ENCODE assay signal across 12 cellular contexts in the genomic region with DNA sequence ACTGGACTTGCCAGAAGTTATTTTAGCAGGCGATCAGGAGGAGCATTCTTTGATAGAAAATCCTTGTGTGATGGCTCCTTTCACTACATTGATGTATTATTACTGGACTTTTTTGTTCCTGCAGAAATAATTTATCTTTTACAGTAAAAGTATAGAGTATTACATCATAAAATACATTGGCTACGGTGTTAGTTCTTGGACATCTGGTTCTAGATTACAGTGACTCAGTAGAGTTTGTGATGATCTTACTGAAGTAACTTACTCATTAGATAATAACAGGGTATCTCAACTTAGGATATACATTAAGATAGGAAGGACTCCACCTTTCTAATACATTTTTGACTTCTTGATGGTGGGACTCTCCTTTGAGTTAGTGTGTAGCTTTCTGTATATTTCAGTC. TPM values are rescaled to one million over a fixed set of nuclear protein-coding genes. Genes with fewer than 3 reads are reported as not detected.
DNase-seq lines count a peak whose midpoint lies in the region; ATAC-seq, FAIRE-seq and TF ChIP-seq lines count a peak whose summit lies in the region.
"Had no signal": no experiment of that assay in that cellular context is flagged by ENCODE, and none has a peak within 500 bp of the region (broad histone marks: within the 10 kb centered on the region; RNA-seq: fewer than 3 reads in every experiment).

No MANE protein-coding gene starts in this region.

- no peaks in the 10 kb centered on the region for H4K20me1 ChIP-seq in PC-3 (ENCODE audit: low read length)

- no peak for TF ChIP-seq CTCF in PC-3 (conservative IDR thresholded peaks at IDR 0.05; ENCODE audit: low read depth, low read length)
- no peak for TF ChIP-seq CTCF in esophagus squamous epithelium (IDR thresholded peaks at IDR 0.05)
- TF ChIP-seq CTCF in CD14-positive monocyte (IDR thresholded peaks at IDR 0.05): no peak

- TF ChIP-seq POLR2A in esophagus squamous epithelium (IDR thresholded peaks at IDR 0.05): no peak

- H3K79me1 ChIP-seq in neuronal stem cell (ENCODE audit: low read depth, low read length): peaks cover 5% of the 10 kb centered on the region

- H2BK12ac ChIP-seq in neuronal stem cell (ENCODE audit: low read length): no peak overlapping the region

- CTCF ChIA-PET in PC-3 (lab: Charles Lee): no interaction called here

- H3K18ac ChIP-seq in neuronal stem cell (ENCODE audit: low read length): no peak overlapping the region

- WGBS in esophagus squamous epithelium, 2 donors: 60 to 64% methylated on average over 2 of the region's 2 CpGs
- no CpG with 5 or more reads among the region's 2 CpGs for WGBS in neuronal stem cell (ENCODE audit: extremely low coverage in 2 of 2, insufficient read length in 2 of 2, insufficient replicate concordance in 1 of 2), 2 donors

- peaks cover 24% of the 10 kb centered on the region for H3K4me1 ChIP-seq in PC-3 (ENCODE audit: insufficient read depth, low read length)
- peaks cover 7 to 40% (median 16%) of the 10 kb centered on the region in 3 donors for H3K4me1 ChIP-seq in esophagus squamous epithelium
- peaks cover 5 to 25% of the 10 kb centered on the region in 2 donors for H3K4me1 ChIP-seq in neuronal stem cell (ENCODE audit: control insufficient read depth in 2 of 2, insufficient read depth in 1 of 2, low read depth in 1 of 2, low read length in 2 of 2)

- intact Hi-C loops in PC-3 (cut with micrococcal nuclease) (no loop called here), esophagus squamous epithelium (cut with DNase I) (no loop called here), CD14-positive monocyte (cut with micrococcal nuclease) (no loop called here)

- DNase-seq in AG08396 (ENCODE audit: low spot score) (peak; percentile 32), PC-3 (no peak), esophagus squamous epithelium (lab: John Stamatoyannopoulos, UW) (no peak), neuronal stem cell (ENCODE audit: low spot score) (no peak), CD14-positive monocyte (ENCODE audit: low spot score) (no peak), putamen (ENCODE audit: low spot score) (no peak), germinal center (ENCODE audit: low spot score) (no peak), GM19239 (ENCODE audit: insufficient read length, low spot score) (no peak)
- DNase-seq: activated CD4-positive, alpha-beta T cell treated with anti-CD3 and anti-CD28 coated beads, Interleukin-2, amount 50 U/mL, for 48 hours had no signal

- H3K9me3 ChIP-seq in PC-3 (ENCODE audit: low read length) (no peaks in the 10 kb centered on the region), esophagus squamous epithelium (no peaks in the 10 kb centered on the region), neuronal stem cell (replicated peaks in 1 of 2; ENCODE audit: control insufficient read depth in 2 of 2, insufficient read depth in 1 of 2, low read depth in 1 of 2, low read length in 2 of 2) (peaks cover 3 to 60% of the 10 kb centered on the region in 2 donors)

- H2BK15ac ChIP-seq in neuronal stem cell (ENCODE audit: low read length): no peak overlapping the region

- no peaks in the 10 kb centered on the region for H3K27me3 ChIP-seq in PC-3 (ENCODE audit: low read length)
- H3K27me3 ChIP-seq in esophagus squamous epithelium: no peaks in the 10 kb centered on the region
- no peaks in the 10 kb centered on the region for H3K27me3 ChIP-seq in neuronal stem cell (ENCODE audit: control insufficient read depth in 3 of 3, insufficient read depth in 3 of 3, low read depth in 1 of 3, low read length in 3 of 3)

- no peak overlapping the region for H3K4me3 ChIP-seq in PC-3 (ENCODE audit: low read length)
- no peak overlapping the region for H3K4me3 ChIP-seq in esophagus squamous epithelium
- no peak overlapping the region for H3K4me3 ChIP-seq in neuronal stem cell (ENCODE audit: low read length in 2 of 2)

- H4K8ac ChIP-seq in neuronal stem cell (ENCODE audit: low read depth, low read length): no peak overlapping the region

- no peak for ATAC-seq in PC-3

- H3K23ac ChIP-seq in neuronal stem cell (ENCODE audit: low read depth, low read length, poor library complexity): no peak overlapping the region

- H3K9me2 ChIP-seq in PC-3 (replicated peaks; ENCODE audit: low read length): no peaks in the 10 kb centered on the region

- POLR2A ChIA-PET in PC-3 (lab: Charles Lee; ENCODE audit: unreplicated experiment): no interaction called here

- H3K27me3 Mint-ChIP-seq in CD14-positive monocyte (ENCODE audit: low read depth in 3 of 3): peaks cover 0 to 3% (median 0%) of the 10 kb centered on the region in 3 donors
- H3K27me3 Mint-ChIP-seq: CD4-positive, alpha-beta memory T cell had no signal

- H3K36me3 ChIP-seq in PC-3 (ENCODE audit: low read depth, low read length) (peaks cover 36% of the 10 kb centered on the region), esophagus squamous epithelium (peaks cover 9 to 41% (median 11%) of the 10 kb centered on the region in 3 donors), neuronal stem cell (replicated peaks in 1 of 2; ENCODE audit: control insufficient read depth in 2 of 2, insufficient read depth in 2 of 2, low read length in 2 of 2) (peaks cover 37 to 73% of the 10 kb centered on the region in 2 donors)

- FAIRE-seq in GM19239 (lab: Jason Lieb, UNC): no peak

- H3K79me2 ChIP-seq in PC-3 (ENCODE audit: low read length): peaks cover 50% of the 10 kb centered on the region

- H2AFZ ChIP-seq in PC-3 (ENCODE audit: low read length) (no peak overlapping the region), neuronal stem cell (ENCODE audit: low read length) (no peak overlapping the region)

- H2BK120ac ChIP-seq in neuronal stem cell (ENCODE audit: low read depth, low read length): no peak overlapping the region

- H2BK5ac ChIP-seq in neuronal stem cell (ENCODE audit: low read length): no peak overlapping the region

- H3K9ac ChIP-seq in PC-3 (ENCODE audit: low read length): no peak overlapping the region
- no peak overlapping the region for H3K9ac ChIP-seq in neuronal stem cell (ENCODE audit: low read depth, low read length, poor library complexity)

- peaks cover 5 to 18% (median 12%) of the 10 kb centered on the region in 7 donors for H3K9me3 Mint-ChIP-seq in CD14-positive monocyte

- no peak overlapping the region for H2AK5ac ChIP-seq in neuronal stem cell (ENCODE audit: low read depth, low read length)

- no peak overlapping the region for H3K27ac Mint-ChIP-seq in CD14-positive monocyte
- H3K27ac Mint-ChIP-seq: activated naive CD8-positive, alpha-beta T cell; T-helper 1 cell treated with Interleukin-12 subunit alpha and Interleukin-12 subunit beta and Interleukin-4 antibody, amounts not matched to agents 30 μg/mL and 1 μg/mL, for 36 hours had no signal

- H3K4me3 Mint-ChIP-seq in CD14-positive monocyte: no peak overlapping the region
- H3K4me3 Mint-ChIP-seq: activated naive CD8-positive, alpha-beta T cell; CD4-positive, alpha-beta memory T cell; T-helper 1 cell treated with Interleukin-12 subunit alpha and Interleukin-12 subunit beta and Interleukin-4 antibody, amounts not matched to agents 30 μg/mL and 1 μg/mL, for 36 hours had no signal

- H3K4me2 ChIP-seq in PC-3 (ENCODE audit: low read length) (0 out of 2 replicates have a peak overlapping the region, but pooled peaks have one; percentile 46), neuronal stem cell (ENCODE audit: insufficient read depth, low read length, poor library complexity, severe bottlenecking) (no peak overlapping the region)

- no peak overlapping the region for H3K4ac ChIP-seq in neuronal stem cell (ENCODE audit: low read length)

- H3F3A ChIP-seq in PC-3 (ENCODE audit: low read length, unreplicated experiment): no peaks in the 10 kb centered on the region

- no peaks in the 10 kb centered on the region for H3K36me3 Mint-ChIP-seq in CD14-positive monocyte
- H3K36me3 Mint-ChIP-seq: activated naive CD8-positive, alpha-beta T cell; CD4-positive, alpha-beta memory T cell had no signal

- H3K27ac ChIP-seq in PC-3 (ENCODE audit: low read length) (no peak overlapping the region), esophagus squamous epithelium (peak overlapping the region in 3 of 4 donors; percentile 79 to 87 (median 85)), neuronal stem cell (replicated peaks; ENCODE audit: low read length) (peak overlapping the region; percentile 65)

- BruUV-seq in PC-3 (replicated peaks; lab: Mats Ljungman, UMichigan): no TSS peak

- no peaks in the 10 kb centered on the region for H3K4me1 Mint-ChIP-seq in CD14-positive monocyte
- H3K4me1 Mint-ChIP-seq: CD4-positive, alpha-beta memory T cell had no signal

- no peak overlapping the region for H4K91ac ChIP-seq in neuronal stem cell (ENCODE audit: low read depth, low read length, poor library complexity)

- H3K14ac ChIP-seq in neuronal stem cell (ENCODE audit: low read length): no peak overlapping the region

RNA-seq across cellular contexts. Expression of gene ZNF462, which starts 59.0 kb away (rescaled TPM):
- total RNA-seq in PC-3 (2014; rRNA removed) (21.2 and 23.4 TPM in 2 replicates), esophagus squamous epithelium (10 to 100 TPM; 17.8 to 22.3 (median 21.4) TPM)
- 23.7 TPM for polyA plus RNA-seq in neuronal stem cell (2013, experiment 1 of 2)
- 26.0 TPM for polyA plus RNA-seq in neuronal stem cell (2013, experiment 2 of 2)
- not detected for polyA plus RNA-seq in CD14-positive monocyte
